17 cellular contexts compared by ENCODE assay signal in genomic region chr7:10475940-10476641, GRCh38.
DNase-seq lines count a peak whose midpoint lies in the region; ATAC-seq, FAIRE-seq and TF ChIP-seq lines count a peak whose summit lies in the region.
"Had no signal": no experiment of that assay in that cellular context is flagged by ENCODE, and none has a peak within 500 bp of the region (broad histone marks: within the 10 kb centered on the region; RNA-seq: fewer than 3 reads in every experiment).

No MANE protein-coding gene starts in this region.

- H2AK5ac ChIP-seq in H1 (ENCODE audit: low read depth, low read length), result no peak overlapping the region

- ATAC-seq in Right ventricle myocardium inferior (no peak), left cardiac atrium (no peak), upper lobe of right lung (no peak)
- ATAC-seq: K562 had no signal

- H3K79me1 ChIP-seq in H1 (ENCODE audit: low read depth, low read length), result no peaks in the 10 kb centered on the region

- H3K56ac ChIP-seq in H1 (replicated peaks; ENCODE audit: insufficient read length, low read depth, low read length), result no peak overlapping the region

- H2BK5ac ChIP-seq in H1 (ENCODE audit: low read depth, low read length), result no peak overlapping the region

- 86% methylated on average over 20 of the region's 20 CpGs; no CpG with 5 or more reads in 1 of the 2 experiments for WGBS in H1 (ENCODE audit: extremely low coverage in 1 of 2, insufficient coverage in 1 of 2, insufficient read length in 1 of 2, insufficient replicate concordance in 2 of 2, low coverage in 1 of 2, low lambda C conversion rate in 2 of 2, missing lambda C conversion rate in 1 of 2), 2 experiments

- no peak for TF ChIP-seq POLR2A in H1 (IDR thresholded peaks at IDR 0.05; ENCODE audit: control extremely low read depth in 1 of 2, low read depth in 2 of 2, low read length in 2 of 2)

- CTCF ChIA-PET in H1 (lab: Charles Lee; ENCODE audit: partially characterized antibody), result interaction anchor here (0.7 kb wide), 1 partner anchor 165 kb away, joined by 3 read pairs; no protein-coding TSS in a partner anchor

- no peak overlapping the region for H3K4me3 ChIP-seq in LNCaP clone FGC (ENCODE audit: low read depth, low read length)
- no peak overlapping the region for H3K4me3 ChIP-seq in H1 (ENCODE audit: extremely low read depth in 1 of 4, insufficient read depth in 2 of 4, low read depth in 3 of 4, low read length in 4 of 4)
- no peak overlapping the region for H3K4me3 ChIP-seq in upper lobe of right lung
- H3K4me3 ChIP-seq in tibial artery, result no peak overlapping the region
- H3K4me3 ChIP-seq: BLaER1, GM23248, K562 had no signal

- no peak overlapping the region for H2BK15ac ChIP-seq in H1 (ENCODE audit: low read length)

- no peak overlapping the region for H2AFZ ChIP-seq in H1 (ENCODE audit: low read length)
- H2AFZ ChIP-seq: GM23248 had no signal

- FAIRE-seq in H1 (lab: Jason Lieb, UNC), result no peak
- FAIRE-seq: A204.1, GM12891, K562 had no signal

- no peak overlapping the region for H3K14ac ChIP-seq in H1 (ENCODE audit: insufficient read length)

- DNase-seq in Right ventricle myocardium inferior (ENCODE audit: missing footprints) (peak; percentile 37), left cardiac atrium (no peak), LNCaP clone FGC (ENCODE audit: low read depth) (no peak), H1 (ENCODE audit: low read depth in 1 of 2, low spot score in 2 of 2) (no peak), upper lobe of right lung (peak; percentile 48), AG08395 (ENCODE audit: low spot score) (no peak), tibial artery (no peak), ureter (ENCODE audit: low spot score) (no peak)
- DNase-seq: CD4-positive, CD25-positive, alpha-beta regulatory T cell; DMS79; GM23248; HCEC 1CT; HFFc6 had no signal

- TF ChIP-seq EP300 in H1 (IDR thresholded peaks at IDR 0.05; ENCODE audit: borderline replicate concordance in 1 of 2, low read depth in 2 of 2, low read length in 2 of 2), result no peak

- TF ChIP-seq CTCF in LNCaP clone FGC (IDR thresholded peaks at IDR 0.05; ENCODE audit: control insufficient read depth, extremely low read depth, insufficient read depth), result peak; percentile 25; the same call in 1 of the 2 replicates
- peak in 2 of 3 experiments; percentile 5 to 32; a peak in 2 of 4 replicates for TF ChIP-seq CTCF in H1 (IDR thresholded peaks at IDR 0.05; ENCODE audit: control extremely low read depth in 1 of 3, insufficient read depth in 1 of 3, low read depth in 1 of 3, low read length in 3 of 3)
- TF ChIP-seq CTCF in upper lobe of right lung (IDR thresholded peaks at IDR 0.05), result no peak
- no peak for TF ChIP-seq CTCF in tibial artery (IDR thresholded peaks at IDR 0.05)

- no peak overlapping the region for H3K4me2 ChIP-seq in H1 (ENCODE audit: insufficient read depth in 1 of 2, low read depth in 2 of 2, low read length in 2 of 2)
- H3K4me2 ChIP-seq: BLaER1 had no signal

- H4K91ac ChIP-seq in H1 (replicated peaks; ENCODE audit: insufficient read length, low read length), result no peak overlapping the region

- no peak overlapping the region for H3K18ac ChIP-seq in H1 (ENCODE audit: extremely low read depth, low read length)

- no peaks in the 10 kb centered on the region for H3K23me2 ChIP-seq in H1 (ENCODE audit: low read depth, low read length)

- H4K20me1 ChIP-seq in H1 (replicated peaks in 1 of 2; ENCODE audit: control insufficient read depth in 1 of 2, insufficient read depth in 2 of 2, low read length in 2 of 2), result no peaks in the 10 kb centered on the region
- H4K20me1 ChIP-seq: BLaER1 had no signal

- intact Hi-C loops in Right ventricle myocardium inferior (cut with DNase I) (no loop called here), left cardiac atrium (cut with DNase I) (no loop called here), upper lobe of right lung (cut with DNase I) (no loop called here), tibial artery (cut with DNase I; ENCODE audit: low total_unique reads) (no loop called here)

- no peak overlapping the region for H3K23ac ChIP-seq in H1 (ENCODE audit: insufficient read length)

- H4K8ac ChIP-seq in H1 (ENCODE audit: extremely low read depth, insufficient read depth, low read length), result no peak overlapping the region

- no peaks in the 10 kb centered on the region for H3K4me1 ChIP-seq in H1 (replicated peaks in 1 of 4; ENCODE audit: control insufficient read depth in 3 of 4, insufficient read depth in 4 of 4, low read length in 3 of 4)
- no peaks in the 10 kb centered on the region for H3K4me1 ChIP-seq in upper lobe of right lung
- H3K4me1 ChIP-seq in tibial artery, result no peaks in the 10 kb centered on the region
- H3K4me1 ChIP-seq: BLaER1 had no signal

- H3K9ac ChIP-seq in H1 (replicated peaks in 1 of 4; ENCODE audit: extremely low read depth in 1 of 4, low read depth in 3 of 4, low read length in 3 of 4), result no peak overlapping the region
- H3K9ac ChIP-seq: BLaER1, GM23248 had no signal

- H2BK20ac ChIP-seq in H1 (ENCODE audit: low read length), result no peak overlapping the region

- H3K9me3 ChIP-seq in H1 (ENCODE audit: insufficient read depth in 2 of 2, low read depth in 1 of 2, low read length in 1 of 2) (no peaks in the 10 kb centered on the region), upper lobe of right lung (no peaks in the 10 kb centered on the region), tibial artery (no peaks in the 10 kb centered on the region)
- H3K9me3 ChIP-seq: BLaER1 had no signal

- TF ChIP-seq RAD21 in H1 (IDR thresholded peaks at IDR 0.05 in 1 of 2, conservative IDR thresholded peaks at IDR 0.05 in 1 of 2; ENCODE audit: low read depth in 2 of 2, low read length in 2 of 2), result peak; percentile 52 to 60

- H3K27me3 ChIP-seq in H1 (replicated peaks in 1 of 4; ENCODE audit: control insufficient read depth in 3 of 4, extremely low read depth in 1 of 4, insufficient read depth in 3 of 4, low read length in 3 of 4) (peaks cover 0 to 1% (median 0%) of the 10 kb centered on the region in 4 experiments; a peak in 1 of 7 replicates), upper lobe of right lung (no peaks in the 10 kb centered on the region), tibial artery (peaks cover 0 to 5% of the 10 kb centered on the region in 2 donors)
- H3K27me3 ChIP-seq: BLaER1 had no signal

- H2BK12ac ChIP-seq in H1 (ENCODE audit: low read depth, low read length), result no peak overlapping the region

- no peak overlapping the region for H4K5ac ChIP-seq in H1 (ENCODE audit: insufficient read length, low read depth, low read length)

- H3K79me2 ChIP-seq in H1 (ENCODE audit: control insufficient read depth in 1 of 2, insufficient read depth in 2 of 2, low read length in 2 of 2), result no peaks in the 10 kb centered on the region

- no peak overlapping the region for H3K4ac ChIP-seq in H1 (replicated peaks; ENCODE audit: insufficient read length, low read depth, low read length)

- POLR2A ChIA-PET in H1 (lab: Charles Lee; ENCODE audit: partially characterized antibody), result no interaction called here

- H2BK120ac ChIP-seq in H1 (replicated peaks; ENCODE audit: low read depth, low read length), result no peak overlapping the region

- H3K36me3 ChIP-seq in H1 (ENCODE audit: control insufficient read depth in 2 of 4, insufficient read depth in 4 of 4, low read length in 3 of 4) (no peaks in the 10 kb centered on the region), upper lobe of right lung (no peaks in the 10 kb centered on the region), tibial artery (no peaks in the 10 kb centered on the region)
- H3K36me3 ChIP-seq: BLaER1 had no signal

- H3K27ac ChIP-seq in H1 (ENCODE audit: low read depth, low read length), result no peak overlapping the region
- H3K27ac ChIP-seq in upper lobe of right lung, result no peak overlapping the region
- no peak overlapping the region for H3K27ac ChIP-seq in tibial artery
- H3K27ac ChIP-seq: BLaER1, GM23248 had no signal

TF ChIP-seq in H1, 55 proteins besides CTCF, POLR2A, EP300 and RAD21 (continues in another document):
- TF ChIP-seq BRCA1 (IDR thresholded peaks at IDR 0.05; ENCODE audit: low read depth, low read length), result no peak

Comparison
In these comparisons a context has a peak if more than half of its experiments do, and no peak if none do; other contexts are left out.
1. DNase-seq: peak in Right ventricle myocardium inferior (single experiment) and upper lobe of right lung (single experiment); none in left cardiac atrium (single experiment), LNCaP clone FGC (single experiment), H1 (0 of 2), AG08395 (single experiment), tibial artery (0 of 2) and ureter (single experiment).
2. CTCF ChIP-seq: peak in LNCaP clone FGC (single experiment) and H1 (2 of 3); none in upper lobe of right lung (single experiment) and tibial artery (0 of 2).